1 cellular context compared by ENCODE assay signal in the genomic region with DNA sequence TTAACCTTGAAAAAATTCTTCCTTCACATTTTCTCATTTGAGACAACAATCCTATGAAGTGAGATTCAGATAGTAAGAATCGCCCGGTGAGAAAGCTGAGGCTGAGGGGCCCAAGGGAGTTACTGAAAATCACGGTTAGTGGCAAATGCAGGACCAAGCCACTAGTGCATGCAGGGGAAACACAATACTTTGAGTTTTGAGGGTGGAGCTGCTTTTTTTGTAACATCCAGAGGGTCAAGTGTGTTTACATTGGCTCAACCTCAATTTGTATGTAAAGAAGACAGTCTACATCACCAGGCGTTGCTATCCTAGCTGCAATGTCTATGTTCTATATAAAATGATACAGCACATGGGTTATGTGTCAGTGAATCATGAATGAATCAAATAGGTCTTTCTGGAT.
TF ChIP-seq lines count a peak whose summit lies in the region.

No MANE protein-coding gene starts in this region.

TF ChIP-seq in K562, 482 proteins besides CTCF, POLR2A, EP300 and RAD21:
- TF ChIP-seq MBD2 (IDR thresholded peaks at IDR 0.05; ENCODE audit: borderline replicate concordance, low read depth) = no peak
- TF ChIP-seq, protein P1, sequence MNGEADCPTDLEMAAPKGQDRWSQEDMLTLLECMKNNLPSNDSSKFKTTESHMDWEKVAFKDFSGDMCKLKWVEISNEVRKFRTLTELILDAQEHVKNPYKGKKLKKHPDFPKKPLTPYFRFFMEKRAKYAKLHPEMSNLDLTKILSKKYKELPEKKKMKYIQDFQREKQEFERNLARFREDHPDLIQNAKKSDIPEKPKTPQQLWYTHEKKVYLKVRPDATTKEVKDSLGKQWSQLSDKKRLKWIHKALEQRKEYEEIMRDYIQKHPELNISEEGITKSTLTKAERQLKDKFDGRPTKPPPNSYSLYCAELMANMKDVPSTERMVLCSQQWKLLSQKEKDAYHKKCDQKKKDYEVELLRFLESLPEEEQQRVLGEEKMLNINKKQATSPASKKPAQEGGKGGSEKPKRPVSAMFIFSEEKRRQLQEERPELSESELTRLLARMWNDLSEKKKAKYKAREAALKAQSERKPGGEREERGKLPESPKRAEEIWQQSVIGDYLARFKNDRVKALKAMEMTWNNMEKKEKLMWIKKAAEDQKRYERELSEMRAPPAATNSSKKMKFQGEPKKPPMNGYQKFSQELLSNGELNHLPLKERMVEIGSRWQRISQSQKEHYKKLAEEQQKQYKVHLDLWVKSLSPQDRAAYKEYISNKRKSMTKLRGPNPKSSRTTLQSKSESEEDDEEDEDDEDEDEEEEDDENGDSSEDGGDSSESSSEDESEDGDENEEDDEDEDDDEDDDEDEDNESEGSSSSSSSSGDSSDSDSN (IDR thresholded peaks at IDR 0.05; ENCODE audit: borderline replicate concordance in 1 of 2, low read depth in 2 of 2, low read length in 2 of 2) = no peak
- no peak for TF ChIP-seq KLF10 (CRISPR knock-in tag; IDR thresholded peaks at IDR 0.05)
- no peak for TF ChIP-seq BDP1 (IDR thresholded peaks at IDR 0.05; ENCODE audit: insufficient read depth, insufficient read length)
- TF ChIP-seq FOXJ2 (tag; IDR thresholded peaks at IDR 0.05) = 0 out of 2 replicates have a peak, but pooled peaks have one; percentile 5
- TF ChIP-seq BRF1 (IDR thresholded peaks at IDR 0.05; ENCODE audit: borderline replicate concordance, extremely low read depth, insufficient read length) = no peak
- TF ChIP-seq ZNF561 (CRISPR knock-in tag; conservative IDR thresholded peaks at IDR 0.05) = no peak
- no peak for TF ChIP-seq RBM34 (IDR thresholded peaks at IDR 0.05; ENCODE audit: borderline replicate concordance, insufficient read depth, low read length)
